14 cellular contexts compared by ENCODE assay signal in the genomic region with DNA sequence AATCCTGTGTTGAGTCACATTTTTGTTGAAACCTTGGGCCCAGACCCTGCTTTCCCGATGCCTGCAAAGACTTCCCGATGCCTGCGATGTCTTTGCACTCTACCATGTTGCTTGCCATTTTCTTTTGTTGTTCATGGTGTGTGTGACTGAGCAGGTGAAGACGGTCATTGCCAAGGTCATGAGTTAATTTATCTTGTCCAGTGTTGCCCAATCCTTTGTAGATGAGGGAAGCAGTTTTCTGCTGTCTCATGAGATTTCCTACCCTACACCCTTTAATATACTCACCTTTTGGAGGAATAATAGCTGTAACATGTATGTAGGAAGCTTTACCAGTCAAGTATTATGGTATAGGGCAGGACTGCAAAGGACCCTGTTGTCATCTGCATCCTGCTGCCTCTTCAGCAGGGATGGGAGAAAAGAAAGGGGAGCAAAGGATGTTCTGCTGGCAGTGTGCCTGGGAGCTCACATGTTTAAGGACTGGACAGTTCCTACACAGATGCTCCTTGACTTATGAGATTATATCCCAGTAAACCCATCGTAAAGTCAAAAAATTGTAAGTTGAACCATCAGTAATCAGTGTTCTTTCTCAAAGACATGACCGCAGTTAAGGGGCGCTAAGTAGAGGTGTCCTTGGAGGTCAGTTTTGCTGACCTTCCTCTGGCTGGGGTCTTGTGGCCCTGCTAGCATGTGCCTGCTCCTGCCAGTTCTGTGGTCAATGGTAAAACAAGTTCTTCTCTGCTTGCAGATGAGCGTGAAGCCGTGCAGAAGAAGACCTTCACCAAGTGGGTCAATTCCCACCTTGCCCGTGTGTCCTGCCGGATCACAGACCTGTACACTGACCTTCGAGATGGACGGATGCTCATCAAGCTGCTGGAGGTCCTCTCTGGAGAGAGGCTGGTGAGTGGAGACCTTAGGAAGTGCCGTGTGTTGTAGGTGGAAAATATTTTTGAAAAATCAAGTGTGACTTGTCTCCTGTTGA.
DNase-seq lines count a peak whose midpoint lies in the region; ATAC-seq and TF ChIP-seq lines count a peak whose summit lies in the region.
"Had no signal": no experiment of that assay in that cellular context is flagged by ENCODE, and none has a peak within 500 bp of the region (broad histone marks: within the 10 kb centered on the region; RNA-seq: fewer than 3 reads in every experiment).

No MANE protein-coding gene starts in this region.

- H3K4me3 ChIP-seq in left ventricle myocardium inferior (peak overlapping the region; percentile 14), mammary epithelial cell (replicated peaks in 1 of 3; ENCODE audit: insufficient read depth in 1 of 3, low read depth in 2 of 3, low read length in 3 of 3) (no peak overlapping the region), lung (no peak overlapping the region)
- H3K4me3 ChIP-seq: SJCRH30 had no signal

- H2AFZ ChIP-seq in mammary epithelial cell (ENCODE audit: low read depth, low read length), result no peak overlapping the region

- CTCF ChIA-PET in mammary epithelial cell (lab: Charles Lee; ENCODE audit: low non-redundant PET), result interaction anchor here (0.7 kb wide), 1 partner anchor 491 kb away, joined by 6 read pairs; no protein-coding TSS in a partner anchor

- H3K79me2 ChIP-seq in mammary epithelial cell (ENCODE audit: insufficient read depth, low read length), result peaks cover 89% of the 10 kb centered on the region

- H3K27me3 ChIP-seq in left ventricle myocardium inferior (ENCODE audit: low read depth), result no peaks in the 10 kb centered on the region
- no peaks in the 10 kb centered on the region for H3K27me3 ChIP-seq in mammary epithelial cell (ENCODE audit: insufficient read depth, low read length)
- H3K27me3 ChIP-seq in lung (ENCODE audit: control insufficient read depth, insufficient read depth), result no peaks in the 10 kb centered on the region
- H3K27me3 ChIP-seq: BE2C, SJCRH30 had no signal

- H3K9me3 ChIP-seq in left ventricle myocardium inferior (replicated peaks), result no peaks in the 10 kb centered on the region
- H3K9me3 ChIP-seq in mammary epithelial cell (replicated peaks; ENCODE audit: insufficient read depth, low read length), result no peaks in the 10 kb centered on the region
- no peaks in the 10 kb centered on the region for H3K9me3 ChIP-seq in lung (ENCODE audit: control insufficient read depth in 2 of 2, insufficient read depth in 1 of 2, low read length in 1 of 2)
- H3K9me3 ChIP-seq: BE2C, SJCRH30 had no signal

- dilution Hi-C loops in mammary epithelial cell (cut with HindIII; ENCODE audit: low sequenced_read_pairs), result no loop called here

- H3K36me3 ChIP-seq in left ventricle myocardium inferior (peaks cover 15% of the 10 kb centered on the region), mammary epithelial cell (ENCODE audit: insufficient read depth, low read length) (no peaks in the 10 kb centered on the region), lung (ENCODE audit: control insufficient read depth in 2 of 2, insufficient read depth in 2 of 2, low read length in 2 of 2) (peaks cover 0 to 10% of the 10 kb centered on the region in 2 donors)

- H3K27ac ChIP-seq in left ventricle myocardium inferior (replicated peaks), result peak overlapping the region; percentile 80
- H3K27ac ChIP-seq in mammary epithelial cell (ENCODE audit: insufficient read depth, low read depth, low read length), result peak overlapping the region; percentile 93
- peak overlapping the region; percentile 38 to 60 for H3K27ac ChIP-seq in lung (ENCODE audit: low read depth in 1 of 2, low read length in 1 of 2)
- H3K27ac ChIP-seq: SJCRH30 had no signal

- DNase-seq in left ventricle myocardium inferior (peak; percentile 39), Right ventricle myocardium superior (no peak), mammary epithelial cell (no peak), lung (ENCODE audit: low spot score) (no peak), COR-L47 (lab: John Stamatoyannopoulos, UW) (no peak), GM19238 (ENCODE audit: insufficient read length, low spot score) (no peak)
- DNase-seq: BE2C; effector memory CD8-positive, alpha-beta T cell; GF-D8; NCI-H1048; SJCRH30; stimulated activated CD4-positive, alpha-beta T cell treated with anti-CD3 and anti-CD28 coated beads, Interleukin-2, amount 100 ng/mL, for 24 hours had no signal

- H3K4me2 ChIP-seq in mammary epithelial cell (ENCODE audit: insufficient read depth, low read depth, low read length), result peak overlapping the region; percentile 39

- ATAC-seq in Right ventricle myocardium superior (ENCODE audit: poor library complexity), result no peak
- no peak for ATAC-seq in lung (ENCODE audit: insufficient read depth, low FRiP score)
- ATAC-seq in GM19395 (IDR thresholded peaks at IDR 0.05; ENCODE audit: unreplicated experiment), result no peak
- ATAC-seq in HG02763 (IDR thresholded peaks at IDR 0.05; ENCODE audit: unreplicated experiment), result no peak

- no peak overlapping the region for H3K9ac ChIP-seq in mammary epithelial cell (ENCODE audit: insufficient read depth, low read length)

- no peaks in the 10 kb centered on the region for H4K20me1 ChIP-seq in mammary epithelial cell (ENCODE audit: insufficient read depth, low read length)

- H3K4me1 ChIP-seq in left ventricle myocardium inferior (peaks cover 99% of the 10 kb centered on the region), mammary epithelial cell (ENCODE audit: insufficient read depth, low read length) (peaks cover 31% of the 10 kb centered on the region), lung (ENCODE audit: control insufficient read depth in 2 of 2, insufficient read depth in 2 of 2, low read length in 2 of 2) (peaks cover 37 to 68% of the 10 kb centered on the region in 2 donors)
- H3K4me1 ChIP-seq: SJCRH30 had no signal

- WGBS in mammary epithelial cell (ENCODE audit: low coverage, missing lambda C conversion rate), result 96% methylated on average over 12 of the region's 14 CpGs
- 92 to 93% methylated on average over 14 of the region's 14 CpGs for WGBS in lung, 2 donors

- in situ Hi-C loops in mammary epithelial cell (cut with MboI; ENCODE audit: low sequenced_read_pairs in 2 of 2), result no loop called here

- TF ChIP-seq CTCF in left ventricle myocardium inferior (IDR thresholded peaks at IDR 0.05; ENCODE audit: borderline replicate concordance) (no peak), mammary epithelial cell (conservative IDR thresholded peaks at IDR 0.05 in 1 of 2, IDR thresholded peaks at IDR 0.05 in 1 of 2; ENCODE audit: extremely low read depth in 1 of 2, insufficient read depth in 1 of 2, low read depth in 1 of 2, low read length in 2 of 2) (no peak), lung (IDR thresholded peaks at IDR 0.05; ENCODE audit: control extremely low read depth, extremely low read depth) (no peak)

- BruUV-seq in mammary epithelial cell (replicated peaks; lab: Mats Ljungman, UMichigan), result no TSS peak

- intact Hi-C loops in left ventricle myocardium inferior (cut with micrococcal nuclease), result no loop called here
- intact Hi-C loops in Right ventricle myocardium superior (cut with DNase I), result no loop called here
- intact Hi-C loops in mammary epithelial cell (cut with micrococcal nuclease), result loop anchor here (1.0 kb wide), 1 partner anchor 40 kb away; no protein-coding TSS in a partner anchor
